Comparison of ENCODE assay signal across 10 cellular contexts in the genomic region with DNA sequence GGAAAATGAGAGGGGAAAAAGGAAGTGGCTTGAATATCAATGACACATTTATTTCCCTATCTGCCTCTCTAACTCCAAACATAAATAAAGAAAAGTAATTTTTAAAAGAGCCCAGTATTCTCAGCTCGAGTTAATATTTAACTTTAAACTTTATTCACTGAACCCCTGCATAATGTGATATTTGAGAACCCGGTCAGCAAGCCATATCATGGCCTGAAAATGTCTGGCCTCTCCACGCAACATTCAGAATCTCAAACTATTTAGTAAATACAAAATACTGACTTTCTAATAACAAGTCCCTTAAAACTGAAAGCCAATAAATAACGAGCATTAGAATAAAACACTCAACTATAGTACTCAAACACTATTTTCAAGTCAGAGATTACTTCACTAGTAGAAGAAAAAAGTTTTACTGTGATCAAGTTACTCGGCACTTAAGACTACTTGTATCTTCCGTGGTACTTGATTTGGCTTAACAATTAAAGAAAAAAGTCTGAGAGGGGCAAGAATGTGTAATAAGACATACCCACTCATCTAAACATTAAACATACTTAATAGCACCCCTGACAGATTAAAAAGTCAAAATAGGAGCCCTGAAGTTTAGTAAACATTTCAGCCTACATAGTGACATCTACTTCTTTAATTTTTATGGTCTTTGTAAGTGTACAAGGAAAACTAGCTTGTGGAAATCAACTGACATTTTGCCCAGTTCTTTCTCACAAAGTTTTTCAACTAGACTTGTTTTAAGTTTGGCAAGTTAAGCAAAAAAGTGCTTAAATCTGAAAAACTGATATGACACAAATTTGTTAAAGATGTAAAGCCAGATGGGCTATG. TPM values are rescaled to one million over a fixed set of nuclear protein-coding genes. Genes with fewer than 3 reads are reported as not detected.
DNase-seq lines count a peak whose midpoint lies in the region; TF ChIP-seq lines count a peak whose summit lies in the region.
"Had no signal": no experiment of that assay in that cellular context is flagged by ENCODE, and none has a peak within 500 bp of the region (broad histone marks: within the 10 kb centered on the region; RNA-seq: fewer than 3 reads in every experiment).

No MANE protein-coding gene starts in this region.

- peak overlapping the region; percentile 85 for H3K27ac ChIP-seq in Karpas-422 (ENCODE audit: low read length)

- H4K20me1 ChIP-seq in Karpas-422 (ENCODE audit: insufficient read depth, low read depth, low read length): no peaks in the 10 kb centered on the region

- no peak overlapping the region for H2AFZ ChIP-seq in Karpas-422 (ENCODE audit: low read length)

- H3K27me3 Mint-ChIP-seq in endothelial cell (ENCODE audit: unreplicated experiment): peaks cover 3% of the 10 kb centered on the region
- H3K27me3 Mint-ChIP-seq in nephron (ENCODE audit: low read depth): no peaks in the 10 kb centered on the region

- H3K36me3 ChIP-seq in Karpas-422 (ENCODE audit: insufficient read depth, low read length): peaks cover 4% of the 10 kb centered on the region; the same call in 1 of the 2 replicates

- H3K4me1 Mint-ChIP-seq in endothelial cell (ENCODE audit: unreplicated experiment): peaks cover 48% of the 10 kb centered on the region
- peaks cover 71% of the 10 kb centered on the region for H3K4me1 Mint-ChIP-seq in nephron

- H3K9me3 Mint-ChIP-seq in endothelial cell (ENCODE audit: unreplicated experiment): no peaks in the 10 kb centered on the region
- no peaks in the 10 kb centered on the region for H3K9me3 Mint-ChIP-seq in nephron

- no peaks in the 10 kb centered on the region for H3K9me2 ChIP-seq in Karpas-422 (replicated peaks; ENCODE audit: insufficient read depth, low read length)

- no peak for TF ChIP-seq CTCF in endothelial cell (IDR thresholded peaks at IDR 0.05; ENCODE audit: unreplicated experiment)
- no peak for TF ChIP-seq CTCF in nephron (IDR thresholded peaks at IDR 0.05; ENCODE audit: unreplicated experiment in 3 of 3)

- in situ Hi-C loops in ACHN (cut with HindIII; ENCODE audit: low pct_ligation_motif_present, low pct_unique_long_range_greater_than_20kb, low sequenced_read_pairs): no loop called here

- peaks cover 81% of the 10 kb centered on the region for H3K4me1 ChIP-seq in Karpas-422 (ENCODE audit: low read length)

- H3K27me3 ChIP-seq in Karpas-422 (ENCODE audit: low read length): no peaks in the 10 kb centered on the region

- H3K9me3 ChIP-seq in Karpas-422 (ENCODE audit: low read length): no peaks in the 10 kb centered on the region

- H3K4me3 Mint-ChIP-seq in endothelial cell (ENCODE audit: unreplicated experiment): no peak overlapping the region
- H3K4me3 Mint-ChIP-seq in nephron: peak overlapping the region; percentile 43 to 63 (median 58)

- H3K9ac ChIP-seq in Karpas-422 (ENCODE audit: low read length): peak overlapping the region; percentile 1

- DNase-seq in ACHN (peak; percentile 71), Karpas-422 (no peak), endothelial cell (ENCODE audit: low spot score) (no peak), NCI-H345 (lab: John Stamatoyannopoulos, UW) (no peak)
- DNase-seq in activated effector memory CD4-positive, alpha-beta T cell treated with anti-CD3 and anti-CD28 coated beads, Interleukin-2, amount 50 U/mL, for 16 hours: no peak
- DNase-seq in activated CD4-positive, alpha-beta T cell treated with anti-CD3 and anti-CD28 coated beads for 48 hours: no peak
- DNase-seq in stimulated activated CD4-positive, alpha-beta T cell treated with anti-CD3 and anti-CD28 coated beads, Interleukin-4, amount 100 ng/mL, for 4 hours: no peak
- DNase-seq: H7, mesendoderm had no signal

- peak overlapping the region; percentile 32 for H3K27ac Mint-ChIP-seq in endothelial cell (ENCODE audit: unreplicated experiment)
- peak overlapping the region; percentile 86 to 94 (median 92) for H3K27ac Mint-ChIP-seq in nephron

- peak overlapping the region; percentile 24 for H3K4me3 ChIP-seq in Karpas-422 (ENCODE audit: low read length)

- peaks cover 100% of the 10 kb centered on the region for H3K79me2 ChIP-seq in Karpas-422 (ENCODE audit: low read length)

- H3K36me3 Mint-ChIP-seq in endothelial cell (ENCODE audit: low read depth, unreplicated experiment): no peaks in the 10 kb centered on the region
- peaks cover 8% of the 10 kb centered on the region for H3K36me3 Mint-ChIP-seq in nephron (ENCODE audit: low read depth)

- peak overlapping the region; percentile 70 for H3K4me2 ChIP-seq in Karpas-422 (ENCODE audit: low read depth, low read length, poor library complexity, severe bottlenecking)

RNA-seq across cellular contexts. Expression of gene RTN4, which starts 38.3 kb away (rescaled TPM):
- 72.3 and 109 TPM in 2 replicates for total RNA-seq in Karpas-422 (2014; rRNA removed; shearing (Covaris generic); ENCODE audit: low replicate concordance)
- total RNA-seq in endothelial cell (ENCODE audit: unreplicated experiment): 264 TPM
